21 cellular contexts compared by ENCODE assay signal in the genomic region with DNA sequence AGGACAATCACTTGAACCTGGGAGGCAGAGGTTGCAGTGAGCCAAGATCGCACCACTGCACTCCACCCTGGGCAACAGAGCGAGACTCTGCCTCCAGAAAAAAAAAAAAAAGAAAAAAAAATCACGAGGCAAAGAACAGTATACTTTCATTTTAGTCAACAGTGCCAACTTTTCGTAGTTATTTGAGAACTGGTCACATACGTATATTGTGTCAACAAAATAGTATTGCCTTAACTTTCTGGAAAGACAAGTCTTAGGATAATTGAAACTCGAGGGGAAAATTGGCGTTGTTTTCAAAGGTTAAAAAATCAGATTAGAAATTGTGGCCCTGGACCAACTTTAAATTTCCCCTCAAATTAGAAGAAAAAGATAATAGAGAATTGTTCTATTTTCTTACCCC. TPM values are rescaled to one million over a fixed set of nuclear protein-coding genes. Genes with fewer than 3 reads are reported as not detected.
DNase-seq lines count a peak whose midpoint lies in the region; ATAC-seq, FAIRE-seq and TF ChIP-seq lines count a peak whose summit lies in the region.
"Had no signal": no experiment of that assay in that cellular context is flagged by ENCODE, and none has a peak within 500 bp of the region (broad histone marks: within the 10 kb centered on the region; RNA-seq: fewer than 3 reads in every experiment).

No MANE protein-coding gene starts in this region.

- H3K4me1 ChIP-seq in breast epithelium = no peaks in the 10 kb centered on the region
- 0 out of 2 replicates have a peak, but pooled peaks cover 3% of the 10 kb centered on the region for H3K4me1 ChIP-seq in PC-3 (ENCODE audit: insufficient read depth, low read length)
- H3K4me1 ChIP-seq: HAP-1 had no signal

- no peaks in the 10 kb centered on the region for H3K27me3 Mint-ChIP-seq in MCF 10A (ENCODE audit: insufficient read depth, unreplicated experiment)
- H3K27me3 Mint-ChIP-seq: B cell; CD4-positive, alpha-beta memory T cell had no signal

- no peak for ATAC-seq in PC-3
- ATAC-seq in HG03095 (IDR thresholded peaks at IDR 0.05; ENCODE audit: unreplicated experiment) = no peak
- ATAC-seq: GM23338 had no signal

- no peaks in the 10 kb centered on the region for H3K9me3 Mint-ChIP-seq in MCF 10A (ENCODE audit: unreplicated experiment)
- H3K9me3 Mint-ChIP-seq: CD4-positive, alpha-beta memory T cell; GM23338; HFFc6 had no signal

- DNase-seq in MCF 10A (ENCODE audit: unreplicated experiment) = no peak
- DNase-seq in breast epithelium (ENCODE audit: low spot score in 2 of 2) = no peak
- DNase-seq in H54 (ENCODE audit: insufficient read length, low spot score) = no peak
- peak; percentile 9 for DNase-seq in PC-3
- no peak for DNase-seq in NCI-H1417 treated with DMSO at 0.1 percent for 48 hours (lab: John Stamatoyannopoulos, UW)
- DNase-seq: Calu3; CD4-positive, alpha-beta memory T cell; COR-L47; DMS53; DMS79 treated with DMSO at 0.1 percent for 48 hours; GF-D8; HFFc6 had no signal

- peak; percentile 36 for FAIRE-seq in H54 (lab: Jason Lieb, UNC)
- FAIRE-seq: A204.1, GM12891, GM18507 had no signal

- peaks cover 37% of the 10 kb centered on the region for H4K20me1 ChIP-seq in PC-3 (ENCODE audit: low read length)

- H3K36me3 ChIP-seq in breast epithelium (no peaks in the 10 kb centered on the region), PC-3 (ENCODE audit: low read depth, low read length) (no peaks in the 10 kb centered on the region)
- H3K36me3 ChIP-seq: HAP-1 had no signal

- POLR2A ChIA-PET in MCF 10A (lab: Yijun Ruan, JAX) = interaction anchor here (1.6 to 3.4 kb wide), 3 partner anchors 12 to 31 kb away, joined by 6 to 19 read pairs (median 8); a partner anchor contains a TSS
- POLR2A ChIA-PET in PC-3 (lab: Charles Lee; ENCODE audit: unreplicated experiment) = interaction anchor here (0.6 kb wide), 1 partner anchor 1110 kb away, joined by 4 read pairs; no protein-coding TSS in a partner anchor

- intact Hi-C loops in MCF 10A (cut with micrococcal nuclease) (no loop called here), breast epithelium (cut with DNase I; ENCODE audit: low total_unique reads) (loop anchor here (10.0 kb wide), 1 partner anchor 1429 kb away; no protein-coding TSS in a partner anchor), PC-3 (cut with micrococcal nuclease) (no loop called here)

- no peak overlapping the region for H3K27ac ChIP-seq in breast epithelium
- H3K27ac ChIP-seq in PC-3 (ENCODE audit: low read length) = no peak overlapping the region
- H3K27ac ChIP-seq: 22Rv1; BLaER1 treated with 17β-estradiol and CSF1 and Interleukin-3, amounts not matched to agents 10 nM and 100 nM had no signal

- no peaks in the 10 kb centered on the region for H3F3A ChIP-seq in PC-3 (ENCODE audit: low read length, unreplicated experiment)

- TF ChIP-seq CTCF in MCF 10A (IDR thresholded peaks at IDR 0.05; ENCODE audit: unreplicated experiment) = no peak
- no peak for TF ChIP-seq CTCF in breast epithelium (IDR thresholded peaks at IDR 0.05)
- no peak for TF ChIP-seq CTCF in PC-3 (conservative IDR thresholded peaks at IDR 0.05; ENCODE audit: low read depth, low read length)

- H3K36me3 Mint-ChIP-seq in MCF 10A (ENCODE audit: insufficient read depth, unreplicated experiment) = no peaks in the 10 kb centered on the region
- H3K36me3 Mint-ChIP-seq: CD4-positive, alpha-beta memory T cell had no signal

- no peaks in the 10 kb centered on the region for H3K27me3 ChIP-seq in breast epithelium
- H3K27me3 ChIP-seq in PC-3 (ENCODE audit: low read length) = no peaks in the 10 kb centered on the region
- H3K27me3 ChIP-seq: BLaER1 treated with 17β-estradiol and CSF1 and Interleukin-3, amounts not matched to agents 10 nM and 100 nM had no signal

- H3K9ac ChIP-seq in PC-3 (ENCODE audit: low read length) = no peak overlapping the region
- H3K9ac ChIP-seq: BLaER1 treated with 17β-estradiol and CSF1 and Interleukin-3, amounts not matched to agents 10 nM and 100 nM had no signal

- no peak overlapping the region for H3K4me3 Mint-ChIP-seq in MCF 10A (ENCODE audit: unreplicated experiment)
- H3K4me3 Mint-ChIP-seq: B cell, GM23338, HFFc6 had no signal

- peaks cover 97% of the 10 kb centered on the region for H3K79me2 ChIP-seq in PC-3 (ENCODE audit: low read length)

- BruUV-seq in MCF 10A (replicated peaks; lab: Mats Ljungman, UMichigan) = no TSS peak
- BruUV-seq in PC-3 (replicated peaks; lab: Mats Ljungman, UMichigan) = no TSS peak

- no peak overlapping the region for H3K4me2 ChIP-seq in PC-3 (ENCODE audit: low read length)
- H3K4me2 ChIP-seq: GM23338 had no signal

- H3K27ac Mint-ChIP-seq in MCF 10A (ENCODE audit: low read depth, unreplicated experiment) = peak overlapping the region; percentile 4
- H3K27ac Mint-ChIP-seq: B cell; CD4-positive, alpha-beta memory T cell; HFFc6 had no signal

- H2AFZ ChIP-seq in PC-3 (ENCODE audit: low read length) = no peak overlapping the region
- H2AFZ ChIP-seq: GM23338 had no signal

- TF ChIP-seq POLR2A in breast epithelium (IDR thresholded peaks at IDR 0.05) (no peak), H54 (IDR thresholded peaks at IDR 0.05; ENCODE audit: low read depth, low read length) (no peak)

- CTCF ChIA-PET in MCF 10A (lab: Yijun Ruan, JAX) (interaction anchor here (0.7 to 1.5 kb wide), 4 partner anchors 13 to 78 kb away, joined by 3 to 4 read pairs (median 4); no protein-coding TSS in a partner anchor), PC-3 (lab: Charles Lee) (no interaction called here)

- no peaks in the 10 kb centered on the region for H3K9me2 ChIP-seq in PC-3 (replicated peaks; ENCODE audit: low read length)

- peaks cover 28% of the 10 kb centered on the region for H3K4me1 Mint-ChIP-seq in MCF 10A (ENCODE audit: insufficient read depth, unreplicated experiment)

- H3K4me3 ChIP-seq in breast epithelium = no peak overlapping the region
- no peak overlapping the region for H3K4me3 ChIP-seq in PC-3 (ENCODE audit: low read length)
- H3K4me3 ChIP-seq: BLaER1 treated with 17β-estradiol and CSF1 and Interleukin-3, amounts not matched to agents 10 nM and 100 nM; GM23338; HAP-1 had no signal

- H3K9me3 ChIP-seq in breast epithelium = no peaks in the 10 kb centered on the region
- H3K9me3 ChIP-seq in PC-3 (ENCODE audit: low read length) = no peaks in the 10 kb centered on the region
- H3K9me3 ChIP-seq: HAP-1 had no signal

RNA-seq across cellular contexts. Expression of a gene that starts 13.8 kb away (rescaled TPM):
- total RNA-seq in MCF 10A (2022) = 92.4 and 128 TPM in 2 replicates
- 10 to 100 TPM; 25.6 to 37.6 (median 36.1) TPM for total RNA-seq in breast epithelium
- total RNA-seq in PC-3 (2014; rRNA removed) = 42.2 and 43.3 TPM in 2 replicates

RNA-seq across cellular contexts. Expression of a gene that starts 30.1 kb away (rescaled TPM):
- 65.6 and 91.7 TPM in 2 replicates for total RNA-seq in MCF 10A (2022)
- total RNA-seq in breast epithelium = 10 to 100 TPM; 23.0 to 37.3 (median 33.8) TPM
- 32.3 and 32.9 TPM in 2 replicates for total RNA-seq in PC-3 (2014; rRNA removed)
